In the genomic region with DNA sequence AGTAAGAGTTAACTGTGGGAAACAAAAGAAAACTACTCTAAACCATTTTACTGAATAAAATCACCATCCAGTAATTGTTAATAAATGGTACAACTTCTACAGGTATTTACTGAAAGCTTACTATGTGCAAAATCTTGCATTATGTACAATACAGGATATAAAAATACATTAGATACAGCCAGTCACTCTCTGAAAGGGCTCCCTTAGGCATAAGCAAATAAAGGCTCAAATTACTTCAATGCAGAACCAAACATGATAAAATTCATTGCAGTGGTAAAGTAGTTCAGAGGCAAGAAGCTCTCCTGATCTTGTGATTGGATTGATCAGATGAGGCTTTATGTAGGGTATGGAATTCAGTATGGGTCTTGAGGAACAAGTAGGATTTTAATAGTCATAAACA, we compare ENCODE assay signal across 21 cellular contexts.
"Had no signal": no experiment of that assay in that cellular context is flagged by ENCODE, and none has a peak within 500 bp of the region (broad histone marks: within the 10 kb centered on the region; RNA-seq: fewer than 3 reads in every experiment).

No MANE protein-coding gene starts in this region.

- DNase-seq: dermis blood vessel endothelial cell; dorsolateral prefrontal cortex; effector CD4-positive, alpha-beta T cell; effector memory CD4-positive, alpha-beta T cell; foreskin keratinocyte; heart left ventricle; hypothalamus; immature natural killer cell; islet precursor cell; left cardiac atrium; left lung; left ventricle myocardium superior; lower lobe of right lung; mesenchymal stem cell; mucosa of descending colon; naive B cell had no signal

- H3K4me3 ChIP-seq: coronary artery, dorsolateral prefrontal cortex, esophagus muscularis mucosa, gastroesophageal sphincter, heart left ventricle, hepatocyte, left lung, lower lobe of right lung, mucosa of descending colon had no signal

- H3K36me3 ChIP-seq: esophagus muscularis mucosa, gastroesophageal sphincter, heart left ventricle, left lung, lower lobe of right lung had no signal

- H3K9me3 ChIP-seq: esophagus muscularis mucosa, gastroesophageal sphincter, lower lobe of right lung, mucosa of descending colon had no signal

- H3K4me1 ChIP-seq: esophagus muscularis mucosa, foreskin keratinocyte, gastroesophageal sphincter, heart left ventricle, left lung, lower lobe of right lung had no signal

- H3K27me3 ChIP-seq: esophagus muscularis mucosa, foreskin keratinocyte, gastroesophageal sphincter, heart left ventricle, hepatocyte, left lung had no signal

- FAIRE-seq: frontal cortex had no signal

- H3K27ac ChIP-seq: coronary artery, dorsolateral prefrontal cortex, esophagus muscularis mucosa, foreskin keratinocyte, gastroesophageal sphincter, heart left ventricle, hepatocyte, left lung, lower lobe of right lung had no signal
